8 cellular contexts compared by ENCODE assay signal in genomic region chr12:54280401-54281260, GRCh38. TPM values are rescaled to one million over a fixed set of nuclear protein-coding genes. Genes with fewer than 3 reads are reported as not detected.
A peak's percentile ranks its signal among the peaks of the same experiment; 100 is the strongest.
DNase-seq lines count a peak whose midpoint lies in the region; ATAC-seq and TF ChIP-seq lines count a peak whose summit lies in the region.

Gene HNRNPA1, plus strand, starts transcription at chr12:54280726. Its CDS starts 82 bp downstream, at chr12:54280808.

- DNase-seq in ACHN: peak; percentile 100
- DNase-seq in NCI-H2196 treated with DMSO at 0.1 percent for 48 hours (lab: John Stamatoyannopoulos, UW; ENCODE audit: unreplicated experiment): peak; percentile 99
- DNase-seq in mammary epithelial cell: peak; percentile 99

- no peak for TF ChIP-seq CTCF in VCaP (conservative IDR thresholded peaks at IDR 0.05)
- TF ChIP-seq CTCF in mammary epithelial cell (conservative IDR thresholded peaks at IDR 0.05 in 1 of 2, IDR thresholded peaks at IDR 0.05 in 1 of 2; ENCODE audit: extremely low read depth in 1 of 2, insufficient read depth in 1 of 2, low read depth in 1 of 2, low read length in 2 of 2): no peak

- WGBS in mammary epithelial cell (ENCODE audit: low coverage, missing lambda C conversion rate): under 1% methylated on average over 40 of the region's 51 CpGs

- H3K27me3 ChIP-seq in mammary epithelial cell (ENCODE audit: insufficient read depth, low read length): no peaks in the 10 kb centered on the region
- H3K27me3 ChIP-seq in iPS-20b (ENCODE audit: insufficient read depth, low read length): no peaks in the 10 kb centered on the region

- peak within 1 kb of the TSS; percentile 72 to 93 (median 83) for H3K4me3 ChIP-seq in mammary epithelial cell (replicated peaks in 1 of 3; ENCODE audit: insufficient read depth in 1 of 3, low read depth in 2 of 3, low read length in 3 of 3)
- H3K4me3 ChIP-seq in iPS-20b (ENCODE audit: low read length): peak within 1 kb of the TSS; percentile 94
- peak within 1 kb of the TSS; percentile 50 to 90 (median 83) for H3K4me3 ChIP-seq in skin epidermis

- TSS peak; percentile 42 for BruUV-seq in mammary epithelial cell (replicated peaks; lab: Mats Ljungman, UMichigan)

- peaks cover 7% of the 10 kb centered on the region for H4K20me1 ChIP-seq in mammary epithelial cell (ENCODE audit: insufficient read depth, low read length)

- intact Hi-C loops in mammary epithelial cell (cut with micrococcal nuclease): loop anchor here (1.0 to 2.0 kb wide), 2 partner anchors 21 to 262 kb away; no protein-coding TSS in a partner anchor

- H3K9me3 ChIP-seq in mammary epithelial cell (replicated peaks; ENCODE audit: insufficient read depth, low read length) (no peaks in the 10 kb centered on the region), iPS-20b (ENCODE audit: insufficient read depth, low read depth, low read length) (no peaks in the 10 kb centered on the region)

- peak within 1 kb of the TSS; percentile 99 for H3K9ac ChIP-seq in mammary epithelial cell (ENCODE audit: insufficient read depth, low read length)
- peak within 1 kb of the TSS; percentile 100 for H3K9ac ChIP-seq in iPS-20b (ENCODE audit: low read depth, low read length)

- peaks cover 87% of the 10 kb centered on the region for H3K79me2 ChIP-seq in mammary epithelial cell (ENCODE audit: insufficient read depth, low read length)

- CTCF ChIA-PET in mammary epithelial cell (lab: Charles Lee; ENCODE audit: low non-redundant PET): interaction anchor here (0.6 to 1.4 kb wide), 2 partner anchors 44 to 56 kb away, joined by 3 to 6 read pairs; partner anchors contain the start of gene COPZ1

- H3K4me2 ChIP-seq in mammary epithelial cell (ENCODE audit: insufficient read depth, low read depth, low read length): peak within 1 kb of the TSS; percentile 87

- H3K36me3 ChIP-seq in mammary epithelial cell (ENCODE audit: insufficient read depth, low read length) (peaks cover 29% of the 10 kb centered on the region), iPS-20b (ENCODE audit: insufficient read depth, low read depth, low read length) (peaks cover 71% of the 10 kb centered on the region)

- in situ Hi-C loops in ACHN (cut with HindIII; ENCODE audit: low pct_ligation_motif_present, low pct_unique_long_range_greater_than_20kb, low sequenced_read_pairs): no loop called here
- in situ Hi-C loops in mammary epithelial cell (cut with MboI; ENCODE audit: low sequenced_read_pairs in 2 of 2): no loop called here

- dilution Hi-C loops in mammary epithelial cell (cut with HindIII; ENCODE audit: low sequenced_read_pairs): no loop called here

- H3K4me1 ChIP-seq in mammary epithelial cell (ENCODE audit: insufficient read depth, low read length) (peaks cover 23% of the 10 kb centered on the region), iPS-20b (ENCODE audit: insufficient read depth, low read length) (peaks cover 20% of the 10 kb centered on the region)

- H3K27ac ChIP-seq in VCaP (peak within 1 kb of the TSS; percentile 98), mammary epithelial cell (ENCODE audit: insufficient read depth, low read depth, low read length) (peak within 1 kb of the TSS; percentile 98), iPS-20b (ENCODE audit: low read length) (peak within 1 kb of the TSS; percentile 97), skin epidermis (peak within 1 kb of the TSS; percentile 35 to 97 (median 93))

- peak within 1 kb of the TSS; percentile 83 for H2AFZ ChIP-seq in mammary epithelial cell (ENCODE audit: low read depth, low read length)

- ATAC-seq in GM18870 (IDR thresholded peaks at IDR 0.05; ENCODE audit: unreplicated experiment): peak; percentile 89
- ATAC-seq in HG03108 (IDR thresholded peaks at IDR 0.05; ENCODE audit: unreplicated experiment): peak; percentile 91

RNA-seq across cellular contexts. Expression of gene HNRNPA1, which starts in this region (rescaled TPM):
- 1,000 to 10,000 TPM in 1 of 2 donors, 100 to 1,000 TPM in 1; 216 to 1,018 TPM for total RNA-seq in mammary epithelial cell
- polyA plus RNA-seq in mammary epithelial cell: 973 TPM
- polyA minus RNA-seq in mammary epithelial cell: 602 TPM

Comparison
In these comparisons a context has a peak if more than half of its experiments do, and no peak if none do; other contexts are left out.
1. Peak in every context shown above with its lines: DNase-seq, ATAC-seq, H3K4me3 ChIP-seq and H3K27ac ChIP-seq.